In the genomic region with DNA sequence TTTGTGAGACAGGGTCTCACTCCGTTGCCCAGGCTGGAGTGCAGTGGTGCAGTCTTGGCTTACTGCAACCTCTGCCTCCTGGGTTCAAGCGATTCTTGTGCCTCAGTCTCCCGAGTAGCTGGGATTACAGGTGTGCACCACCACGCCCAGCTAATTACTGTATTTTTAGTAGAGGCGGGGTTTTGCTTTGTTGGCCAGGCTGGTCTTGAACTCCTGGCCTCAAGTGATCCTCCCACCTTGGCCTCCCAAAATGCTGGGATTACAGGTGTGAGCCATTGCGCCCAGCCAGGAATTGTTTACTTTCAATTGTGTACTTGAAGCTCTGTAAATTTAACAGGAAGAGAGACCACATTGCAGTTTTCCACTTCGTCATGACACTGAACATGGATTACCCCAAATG, we compare ENCODE assay signal across 7 cellular contexts. TPM values are rescaled to one million over a fixed set of nuclear protein-coding genes. Genes with fewer than 3 reads are reported as not detected.
DNase-seq lines count a peak whose midpoint lies in the region; ATAC-seq and TF ChIP-seq lines count a peak whose summit lies in the region.
"Not testable (repeated sequence)": the region's sequence is repeated elsewhere in the genome, so short reads cannot be mapped to it uniquely, and the experiment has no call there.

No MANE protein-coding gene starts in this region.

- H2BK5ac ChIP-seq in H9 (ENCODE audit: insufficient read length, low read length) = not testable (repeated sequence)

- not testable (repeated sequence) for H3K9me3 Mint-ChIP-seq in H9; T-helper 1 cell treated with Interleukin-12 subunit alpha and Interleukin-12 subunit beta and Interleukin-4 antibody, amounts not matched to agents 30 μg/mL and 1 μg/mL, for 36 hours; activated T-helper 17 cell treated with anti-CD3 and anti-CD28 coated beads, Interleukin-2, amount 50 U/mL, for 72 hours; central memory CD8-positive, alpha-beta T cell; natural killer cell treated with Interleukin-12 subunit alpha and Interleukin-12 subunit beta and Interleukin-15 and Interleukin-18, amount 100 ng/mL, for 72 hours; stimulated activated effector memory CD8-positive, alpha-beta T cell treated with anti-CD3 and anti-CD28 coated beads, Interleukin-12 subunit alpha, Interleukin-12 subunit beta, amount 100 ng/mL, for 72 hours

- H3K4me1 ChIP-seq in H9 (ENCODE audit: insufficient read depth, low read length) = not testable (repeated sequence)
- H3K4me1 ChIP-seq in right atrium auricular region = peaks cover 0 to 44% of the 10 kb centered on the region in 2 donors

- H4K20me1 ChIP-seq in H9 (ENCODE audit: control insufficient read depth, insufficient read depth, insufficient read length) = not testable (repeated sequence)

- H3K36me3 ChIP-seq in right atrium auricular region = not testable (repeated sequence)

- H3K36me3 Mint-ChIP-seq in H9 (ENCODE audit: insufficient read depth in 1 of 3, low read depth in 3 of 3); T-helper 1 cell treated with Interleukin-12 subunit alpha and Interleukin-12 subunit beta and Interleukin-4 antibody, amounts not matched to agents 30 μg/mL and 1 μg/mL, for 36 hours (ENCODE audit: low read depth); activated T-helper 17 cell treated with anti-CD3 and anti-CD28 coated beads, Interleukin-2, amount 50 U/mL, for 72 hours (ENCODE audit: low read depth); central memory CD8-positive, alpha-beta T cell (ENCODE audit: insufficient read depth); natural killer cell treated with Interleukin-12 subunit alpha and Interleukin-12 subunit beta and Interleukin-15 and Interleukin-18, amount 100 ng/mL, for 72 hours; stimulated activated effector memory CD8-positive, alpha-beta T cell treated with anti-CD3 and anti-CD28 coated beads, Interleukin-12 subunit alpha, Interleukin-12 subunit beta, amount 100 ng/mL, for 72 hours: not testable (repeated sequence)

- not testable (repeated sequence) for TF ChIP-seq CTCF in H9 (conservative IDR thresholded peaks at IDR 0.05); right atrium auricular region (IDR thresholded peaks at IDR 0.05)

- H4K8ac ChIP-seq in H9 (replicated peaks; ENCODE audit: insufficient read length, low read depth, low read length) = not testable (repeated sequence)

- peak overlapping the region in 1 of 3 experiments; percentile 61; a peak in 1 of 7 replicates for H3K27ac Mint-ChIP-seq in H9
- peak overlapping the region; percentile 24 for H3K27ac Mint-ChIP-seq in T-helper 1 cell treated with Interleukin-12 subunit alpha and Interleukin-12 subunit beta and Interleukin-4 antibody, amounts not matched to agents 30 μg/mL and 1 μg/mL, for 36 hours
- peak overlapping the region; percentile 48 for H3K27ac Mint-ChIP-seq in activated T-helper 17 cell treated with anti-CD3 and anti-CD28 coated beads, Interleukin-2, amount 50 U/mL, for 72 hours
- H3K27ac Mint-ChIP-seq in central memory CD8-positive, alpha-beta T cell (ENCODE audit: low read depth); natural killer cell treated with Interleukin-12 subunit alpha and Interleukin-12 subunit beta and Interleukin-15 and Interleukin-18, amount 100 ng/mL, for 72 hours: not testable (repeated sequence)
- peak overlapping the region; percentile 75 for H3K27ac Mint-ChIP-seq in stimulated activated effector memory CD8-positive, alpha-beta T cell treated with anti-CD3 and anti-CD28 coated beads, Interleukin-12 subunit alpha, Interleukin-12 subunit beta, amount 100 ng/mL, for 72 hours

- H3K14ac ChIP-seq in H9 (ENCODE audit: insufficient read depth, low read length) = not testable (repeated sequence)

- not testable (repeated sequence) for H3T11ph ChIP-seq in H9 (ENCODE audit: low read length)

- not testable (repeated sequence) for H3K18ac ChIP-seq in H9 (ENCODE audit: insufficient read length, low read depth, low read length)

- DNase-seq in H9; central memory CD8-positive, alpha-beta T cell (ENCODE audit: low spot score in 2 of 2); right atrium auricular region (ENCODE audit: low spot score); natural killer cell treated with Interleukin-12 subunit alpha and Interleukin-12 subunit beta and Interleukin-15 and Interleukin-18, amount 100 ng/mL, for 72 hours (ENCODE audit: low spot score); stimulated activated effector memory CD8-positive, alpha-beta T cell treated with anti-CD3 and anti-CD28 coated beads, Interleukin-12 subunit alpha, Interleukin-12 subunit beta, amount 100 ng/mL, for 72 hours (ENCODE audit: low spot score in 2 of 2): not testable (repeated sequence)

- WGBS in H9 (ENCODE audit: extremely low coverage, insufficient read length, low lambda C conversion rate) = no CpG with 5 or more reads among the region's 7 CpGs

- not testable (repeated sequence) for H4K5ac ChIP-seq in H9 (ENCODE audit: insufficient read length, low read depth, low read length)

- not testable (repeated sequence) for H3K9me3 ChIP-seq in H9 (ENCODE audit: control insufficient read depth, low read depth, low read length); right atrium auricular region

- not testable (repeated sequence) for H3K79me1 ChIP-seq in H9 (ENCODE audit: insufficient read depth, low read depth, low read length, poor library complexity, severe bottlenecking)

- not testable (repeated sequence) for H4K91ac ChIP-seq in H9 (ENCODE audit: insufficient read length, low read depth, low read length)

- not testable (repeated sequence) for H2BK20ac ChIP-seq in H9 (ENCODE audit: low read depth, low read length, poor library complexity, severe bottlenecking)

- peak overlapping the region; percentile 69 for H3K4me2 ChIP-seq in H9 (ENCODE audit: insufficient read depth, insufficient read length, low read length)

- H3K23ac ChIP-seq in H9 (ENCODE audit: insufficient read length, low read depth, low read length) = not testable (repeated sequence)

- H3K27ac ChIP-seq in H9 (ENCODE audit: insufficient read length, low read depth, low read length) = not testable (repeated sequence)
- peak overlapping the region; percentile 71 to 74 for H3K27ac ChIP-seq in right atrium auricular region

- H2BK120ac ChIP-seq in H9 (ENCODE audit: low read depth, low read length, poor library complexity, severe bottlenecking) = not testable (repeated sequence)

- peaks cover 12 to 19% of the 10 kb centered on the region in 2 experiments for H3K4me1 Mint-ChIP-seq in H9
- H3K4me1 Mint-ChIP-seq in T-helper 1 cell treated with Interleukin-12 subunit alpha and Interleukin-12 subunit beta and Interleukin-4 antibody, amounts not matched to agents 30 μg/mL and 1 μg/mL, for 36 hours (ENCODE audit: low read depth) = peaks cover 35% of the 10 kb centered on the region
- not testable (repeated sequence) for H3K4me1 Mint-ChIP-seq in activated T-helper 17 cell treated with anti-CD3 and anti-CD28 coated beads, Interleukin-2, amount 50 U/mL, for 72 hours; central memory CD8-positive, alpha-beta T cell; natural killer cell treated with Interleukin-12 subunit alpha and Interleukin-12 subunit beta and Interleukin-15 and Interleukin-18, amount 100 ng/mL, for 72 hours (ENCODE audit: low read depth in 2 of 2); stimulated activated effector memory CD8-positive, alpha-beta T cell treated with anti-CD3 and anti-CD28 coated beads, Interleukin-12 subunit alpha, Interleukin-12 subunit beta, amount 100 ng/mL, for 72 hours

- H2AK5ac ChIP-seq in H9 (ENCODE audit: insufficient read length, low read length) = not testable (repeated sequence)

- H2BK12ac ChIP-seq in H9 (ENCODE audit: insufficient read length, low read depth, low read length) = not testable (repeated sequence)

- H2AFZ ChIP-seq in H9 (ENCODE audit: low read length) = not testable (repeated sequence)

- H3K27me3 ChIP-seq in H9 (ENCODE audit: insufficient read depth, low read length); right atrium auricular region: not testable (repeated sequence)

- H3K4ac ChIP-seq in H9 (ENCODE audit: low read depth, low read length) = not testable (repeated sequence)

- peaks cover 14% of the 10 kb centered on the region for H3K23me2 ChIP-seq in H9 (ENCODE audit: insufficient read length, low read depth, low read length, poor library complexity, severe bottlenecking)

- H3K79me2 ChIP-seq in H9 (ENCODE audit: insufficient read depth, low read length) = not testable (repeated sequence)

- H3K56ac ChIP-seq in H9 (ENCODE audit: insufficient read length, low read depth, low read length) = not testable (repeated sequence)

- not testable (repeated sequence) for H3K4me3 ChIP-seq in right atrium auricular region

- not testable (repeated sequence) for H3K9ac ChIP-seq in H9 (ENCODE audit: extremely low read depth, insufficient read length, low read length)

- H3K27me3 Mint-ChIP-seq in H9 (ENCODE audit: low read depth) = peaks cover 13% of the 10 kb centered on the region
- H3K27me3 Mint-ChIP-seq in T-helper 1 cell treated with Interleukin-12 subunit alpha and Interleukin-12 subunit beta and Interleukin-4 antibody, amounts not matched to agents 30 μg/mL and 1 μg/mL, for 36 hours (ENCODE audit: low read depth); activated T-helper 17 cell treated with anti-CD3 and anti-CD28 coated beads, Interleukin-2, amount 50 U/mL, for 72 hours; central memory CD8-positive, alpha-beta T cell; natural killer cell treated with Interleukin-12 subunit alpha and Interleukin-12 subunit beta and Interleukin-15 and Interleukin-18, amount 100 ng/mL, for 72 hours: not testable (repeated sequence)

- H2BK15ac ChIP-seq in H9 (ENCODE audit: low read depth, low read length) = not testable (repeated sequence)

- not testable (repeated sequence) for ATAC-seq in activated T-helper 17 cell treated with anti-CD3 and anti-CD28 coated beads, Interleukin-2, amount 50 U/mL, for 72 hours (replicated peaks); central memory CD8-positive, alpha-beta T cell (replicated peaks; ENCODE audit: extremely low read depth, poor library complexity, severe bottlenecking); natural killer cell treated with Interleukin-12 subunit alpha and Interleukin-12 subunit beta and Interleukin-15 and Interleukin-18, amount 100 ng/mL, for 72 hours; stimulated activated effector memory CD8-positive, alpha-beta T cell treated with anti-CD3 and anti-CD28 coated beads, Interleukin-12 subunit alpha, Interleukin-12 subunit beta, amount 100 ng/mL, for 72 hours

- peak overlapping the region; percentile 55 to 75; a peak in 4 of 5 replicates for H3K4me3 Mint-ChIP-seq in H9
- H3K4me3 Mint-ChIP-seq in T-helper 1 cell treated with Interleukin-12 subunit alpha and Interleukin-12 subunit beta and Interleukin-4 antibody, amounts not matched to agents 30 μg/mL and 1 μg/mL, for 36 hours = peak overlapping the region; percentile 64
- peak overlapping the region; percentile 76 for H3K4me3 Mint-ChIP-seq in activated T-helper 17 cell treated with anti-CD3 and anti-CD28 coated beads, Interleukin-2, amount 50 U/mL, for 72 hours
- peak overlapping the region; percentile 67 for H3K4me3 Mint-ChIP-seq in central memory CD8-positive, alpha-beta T cell
- peak overlapping the region; percentile 64 for H3K4me3 Mint-ChIP-seq in natural killer cell treated with Interleukin-12 subunit alpha and Interleukin-12 subunit beta and Interleukin-15 and Interleukin-18, amount 100 ng/mL, for 72 hours
- peak overlapping the region; percentile 70 for H3K4me3 Mint-ChIP-seq in stimulated activated effector memory CD8-positive, alpha-beta T cell treated with anti-CD3 and anti-CD28 coated beads, Interleukin-12 subunit alpha, Interleukin-12 subunit beta, amount 100 ng/mL, for 72 hours

RNA-seq across cellular contexts. Expression of gene KCTD15, which starts 22.4 kb away (rescaled TPM):
- total RNA-seq in H9 (2021) = 59.9 and 63.8 TPM in 2 replicates
- total RNA-seq in activated T-helper 17 cell treated with anti-CD3 and anti-CD28 coated beads, Interleukin-2, amount 50 U/mL, for 72 hours = 10 to 100 TPM in 1 of 2 donors, 1 to 10 TPM in 1; 8.4 to 11.7 TPM
- total RNA-seq in right atrium auricular region = 10 to 100 TPM in 1 of 2 donors, 1 to 10 TPM in 1; 8.6 to 24.4 TPM
- 1 to 10 TPM in 1 of 2 donors, under 1 TPM in 1; 0.59 to 3.4 TPM for total RNA-seq in natural killer cell treated with Interleukin-12 subunit alpha and Interleukin-12 subunit beta and Interleukin-15 and Interleukin-18, amount 100 ng/mL, for 72 hours
